30 cellular contexts compared by ENCODE assay signal in genomic region chr5:101091902-101092301, GRCh38.
"Had no signal": no experiment of that assay in that cellular context is flagged by ENCODE, and none has a peak within 500 bp of the region (broad histone marks: within the 10 kb centered on the region; RNA-seq: fewer than 3 reads in every experiment).

No MANE protein-coding gene starts in this region.

- ATAC-seq: activated CD4-positive, CD25-positive, alpha-beta regulatory T cell treated with anti-CD3 and anti-CD28 coated beads, Interleukin-2, amount 50 U/mL, for 24 hours; activated CD8-positive, alpha-beta T cell treated with anti-CD3 and anti-CD28 coated beads for 36 hours; activated naive CD8-positive, alpha-beta T cell treated with anti-CD3 and anti-CD28 coated beads, Interleukin-2, amount 50 U/mL, for 24 hours; activated T-cell treated with anti-CD3 and anti-CD28 coated beads, Interleukin-2, amount 50 U/mL, for 4 hours; activated T-helper 17 cell treated with anti-CD3 and anti-CD28 coated beads, Interleukin-2, amount 50 U/mL, for 72 hours; body of pancreas; gastroesophageal sphincter; heart right ventricle had no signal

- H3K9me3 ChIP-seq: adrenal gland, body of pancreas, colonic mucosa, esophagus squamous epithelium, gastroesophageal sphincter, heart right ventricle had no signal

- H3K27me3 ChIP-seq: adrenal gland, body of pancreas, colonic mucosa, esophagus squamous epithelium, gastroesophageal sphincter, heart right ventricle, hepatocyte had no signal

- H3K36me3 Mint-ChIP-seq: activated naive CD4-positive, alpha-beta T cell treated with anti-CD3 and anti-CD28 coated beads, Interleukin-2, amount 50 U/mL, for 24 hours; activated naive CD8-positive, alpha-beta T cell treated with anti-CD3 and anti-CD28 coated beads for 36 hours had no signal

- H3K79me2 ChIP-seq: hepatocyte had no signal

- H3K36me3 ChIP-seq: adrenal gland, colonic mucosa, esophagus squamous epithelium, gastroesophageal sphincter, heart right ventricle, WERI-Rb-1 had no signal

- H3K4me3 ChIP-seq: adrenal gland, body of pancreas, colonic mucosa, esophagus squamous epithelium, gastroesophageal sphincter, heart right ventricle, hepatocyte had no signal

- H3K27ac Mint-ChIP-seq: activated B cell treated with CpG ODN at 0.5 μM for 24 hours; activated CD8-positive, alpha-beta T cell treated with anti-CD3 and anti-CD28 coated beads for 36 hours; activated naive CD4-positive, alpha-beta T cell treated with anti-CD3 and anti-CD28 coated beads, Interleukin-2, amount 50 U/mL, for 24 hours; activated naive CD8-positive, alpha-beta T cell treated with anti-CD3 and anti-CD28 coated beads for 36 hours; activated naive CD8-positive, alpha-beta T cell treated with anti-CD3 and anti-CD28 coated beads, Interleukin-2, amount 50 U/mL, for 24 hours; activated T-helper 17 cell treated with anti-CD3 and anti-CD28 coated beads, Interleukin-2, amount 50 U/mL, for 72 hours; T-helper 2 cell treated with Interferon-gamma antibody and Interleukin-4, amounts not matched to agents 5 μg/mL and 100 μg/mL, for 36 hours had no signal

- H3K4me3 Mint-ChIP-seq: activated B cell treated with CpG ODN at 0.5 μM for 24 hours; activated CD8-positive, alpha-beta T cell treated with anti-CD3 and anti-CD28 coated beads for 36 hours; activated naive CD4-positive, alpha-beta T cell treated with anti-CD3 and anti-CD28 coated beads, Interleukin-2, amount 50 U/mL, for 24 hours; activated naive CD8-positive, alpha-beta T cell treated with anti-CD3 and anti-CD28 coated beads for 36 hours; activated naive CD8-positive, alpha-beta T cell treated with anti-CD3 and anti-CD28 coated beads, Interleukin-2, amount 50 U/mL, for 24 hours; activated T-cell treated with anti-CD3 and anti-CD28 coated beads, Interleukin-2, amount 50 U/mL, for 4 hours; activated T-helper 17 cell treated with anti-CD3 and anti-CD28 coated beads, Interleukin-2, amount 50 U/mL, for 72 hours; T-helper 2 cell treated with Interferon-gamma antibody and Interleukin-4, amounts not matched to agents 5 μg/mL and 100 μg/mL, for 36 hours had no signal

- DNase-seq: activated B cell treated with CpG ODN at 0.5 μM for 24 hours; activated CD4-positive, alpha-beta T cell treated with anti-CD3 and anti-CD28 coated beads for 48 hours; activated CD4-positive, alpha-beta T cell treated with anti-CD3 and anti-CD28 coated beads, Interleukin-2, amount 50 U/mL, for 1 hour; activated CD4-positive, alpha-beta T cell treated with anti-CD3 and anti-CD28 coated beads, Interleukin-2, amount 50 U/mL, for 48 hours; activated CD8-positive, alpha-beta memory T cell treated with anti-CD3 and anti-CD28 coated beads for 24 hours; activated CD8-positive, alpha-beta T cell treated with anti-CD3 and anti-CD28 coated beads for 36 hours; activated effector memory CD4-positive, alpha-beta T cell treated with Interleukin-2 at 50 U/mL for 16 hours; activated gamma-delta T cell treated with Interleukin-2 at 50 U/mL for 16 hours; activated naive CD4-positive, alpha-beta T cell treated with Interleukin-2 at 50 U/mL for 16 hours; activated naive CD8-positive, alpha-beta T cell treated with anti-CD3 and anti-CD28 coated beads for 36 hours; activated naive CD8-positive, alpha-beta T cell treated with anti-CD3 and anti-CD28 coated beads, Interleukin-2, amount 50 U/mL, for 24 hours; activated T-cell treated with anti-CD3 and anti-CD28 coated beads, Interleukin-2, amount 50 U/mL, for 4 hours; adrenal gland; amygdala; aorta; body of pancreas; cerebellar nuclear complex; colonic mucosa; effector CD8-positive, alpha-beta T cell; esophagus squamous epithelium; heart right ventricle; T1000; WERI-Rb-1 had no signal

- H3K9me3 Mint-ChIP-seq: activated B cell treated with CpG ODN at 0.5 μM for 24 hours; activated CD8-positive, alpha-beta T cell treated with anti-CD3 and anti-CD28 coated beads for 36 hours; activated naive CD4-positive, alpha-beta T cell treated with anti-CD3 and anti-CD28 coated beads, Interleukin-2, amount 50 U/mL, for 24 hours; activated naive CD8-positive, alpha-beta T cell treated with anti-CD3 and anti-CD28 coated beads for 36 hours; activated naive CD8-positive, alpha-beta T cell treated with anti-CD3 and anti-CD28 coated beads, Interleukin-2, amount 50 U/mL, for 24 hours; activated T-cell treated with anti-CD3 and anti-CD28 coated beads, Interleukin-2, amount 50 U/mL, for 4 hours; activated T-helper 17 cell treated with anti-CD3 and anti-CD28 coated beads, Interleukin-2, amount 50 U/mL, for 72 hours; T-helper 2 cell treated with Interferon-gamma antibody and Interleukin-4, amounts not matched to agents 5 μg/mL and 100 μg/mL, for 36 hours had no signal

- H3K4me1 ChIP-seq: adrenal gland, body of pancreas, colonic mucosa, gastroesophageal sphincter, heart right ventricle had no signal

- H3K4me2 ChIP-seq: hepatocyte had no signal

- H3K27me3 Mint-ChIP-seq: activated B cell treated with CpG ODN at 0.5 μM for 24 hours; activated CD8-positive, alpha-beta T cell treated with anti-CD3 and anti-CD28 coated beads for 36 hours; activated naive CD8-positive, alpha-beta T cell treated with anti-CD3 and anti-CD28 coated beads for 36 hours; activated naive CD8-positive, alpha-beta T cell treated with anti-CD3 and anti-CD28 coated beads, Interleukin-2, amount 50 U/mL, for 24 hours; activated T-helper 17 cell treated with anti-CD3 and anti-CD28 coated beads, Interleukin-2, amount 50 U/mL, for 72 hours had no signal

- H3K4me1 Mint-ChIP-seq: activated B cell treated with CpG ODN at 0.5 μM for 24 hours; activated naive CD4-positive, alpha-beta T cell treated with anti-CD3 and anti-CD28 coated beads, Interleukin-2, amount 50 U/mL, for 24 hours; activated naive CD8-positive, alpha-beta T cell treated with anti-CD3 and anti-CD28 coated beads for 36 hours; activated naive CD8-positive, alpha-beta T cell treated with anti-CD3 and anti-CD28 coated beads, Interleukin-2, amount 50 U/mL, for 24 hours; activated T-helper 17 cell treated with anti-CD3 and anti-CD28 coated beads, Interleukin-2, amount 50 U/mL, for 72 hours had no signal

- H2AFZ ChIP-seq: hepatocyte had no signal

- H3K27ac ChIP-seq: adrenal gland, body of pancreas, colonic mucosa, epithelial cell of prostate, gastroesophageal sphincter, heart right ventricle, hepatocyte, WERI-Rb-1 had no signal
